Comparison of ENCODE assay signal across 8 cellular contexts in the genomic region with DNA sequence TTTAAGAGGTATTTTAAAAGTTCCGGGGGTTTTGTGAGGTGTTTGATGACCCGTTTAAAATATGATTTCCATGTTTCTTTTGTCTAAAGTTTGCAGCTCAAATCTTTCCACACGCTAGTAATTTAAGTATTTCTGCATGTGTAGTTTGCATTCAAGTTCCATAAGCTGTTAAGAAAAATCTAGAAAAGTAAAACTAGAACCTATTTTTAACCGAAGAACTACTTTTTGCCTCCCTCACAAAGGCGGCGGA. TPM values are rescaled to one million over a fixed set of nuclear protein-coding genes. Genes with fewer than 3 reads are reported as not detected.
DNase-seq lines count a peak whose midpoint lies in the region; ATAC-seq and TF ChIP-seq lines count a peak whose summit lies in the region.

No MANE protein-coding gene starts in this region.

- no peak for TF ChIP-seq POLR2A in heart left ventricle (IDR thresholded peaks at IDR 0.05)
- TF ChIP-seq POLR2A in vagina (IDR thresholded peaks at IDR 0.05) = no peak

- intact Hi-C loops in heart left ventricle (cut with DNase I) = loop anchor here in 4 of 10 donors (2.0 to 5.0 kb wide), 3 partner anchors 20 to 76 kb away; partner anchors contain the start of gene NEAT1 (in 3 of the 4)
- intact Hi-C loops in left cardiac atrium (cut with DNase I) = no loop called here
- intact Hi-C loops in vagina (cut with DNase I) = loop anchor here (2.0 kb wide), 1 partner anchor 76 kb away; the partner anchor contains the start of gene NEAT1

- H3K9me3 ChIP-seq in heart left ventricle (no peaks in the 10 kb centered on the region), mesodermal cell (ENCODE audit: control insufficient read depth, low read length) (no peaks in the 10 kb centered on the region), vagina (no peaks in the 10 kb centered on the region)

- 0 to 1% (median 1%) methylated on average over 6 of the region's 6 CpGs for WGBS in heart left ventricle, 4 donors
- 0% methylated on average over 3 of the region's 6 CpGs for WGBS in mesodermal cell (ENCODE audit: insufficient coverage in 2 of 2), 2 experiments

- H3K4me3 ChIP-seq in heart left ventricle (peak overlapping the region; percentile 52 to 90 (median 81)), mesodermal cell (ENCODE audit: extremely low read depth, insufficient read depth, low read length, poor library complexity, severe bottlenecking) (peak overlapping the region; percentile 94), vagina (peak overlapping the region; percentile 77 to 83)

- TF ChIP-seq CTCF in heart left ventricle (IDR thresholded peaks at IDR 0.05) = no peak
- TF ChIP-seq CTCF in vagina (IDR thresholded peaks at IDR 0.05) = peak in 1 of 3 experiments; percentile 1

- H3K27me3 ChIP-seq in heart left ventricle (no peaks in the 10 kb centered on the region), vagina (no peaks in the 10 kb centered on the region)

- H3K27ac ChIP-seq in heart left ventricle (peak overlapping the region; percentile 90 to 100 (median 99)), cingulate gyrus (ENCODE audit: low read depth, low read length) (peak overlapping the region; percentile 100), mesodermal cell (ENCODE audit: low read depth, low read length, severe bottlenecking) (peak overlapping the region; percentile 100), vagina (peak overlapping the region; percentile 100)

- peaks cover 7 to 40% (median 34%) of the 10 kb centered on the region in 12 donors for H3K4me1 ChIP-seq in heart left ventricle
- peaks cover 30% of the 10 kb centered on the region for H3K4me1 ChIP-seq in mesodermal cell (ENCODE audit: control insufficient read depth, insufficient read depth, low read length, poor library complexity, severe bottlenecking)
- peaks cover 33% of the 10 kb centered on the region for H3K4me1 ChIP-seq in vagina

- H3K36me3 ChIP-seq in heart left ventricle (peaks cover 9 to 36% (median 25%) of the 10 kb centered on the region in 9 donors), mesodermal cell (ENCODE audit: control insufficient read depth, insufficient read depth, low read length) (peaks cover 36% of the 10 kb centered on the region), vagina (peaks cover 19 to 28% of the 10 kb centered on the region in 2 donors)

- no peak for ATAC-seq in heart left ventricle
- no peak for ATAC-seq in left cardiac atrium
- no peak for ATAC-seq in GM18873 (IDR thresholded peaks at IDR 0.05; ENCODE audit: low FRiP score, unreplicated experiment)

- DNase-seq in heart left ventricle = no peak
- no peak for DNase-seq in left cardiac atrium
- DNase-seq in vagina (ENCODE audit: extremely low spot score in 2 of 2) = no peak
- DNase-seq in EL = no peak
- no peak for DNase-seq in NCI-H226

RNA-seq across cellular contexts. Expression of gene MALAT1, which starts 0.2 kb away (rescaled TPM):
- total RNA-seq in heart left ventricle (1,000 to 10,000 TPM; 1,047 to 9,662 (median 6,606) TPM), left cardiac atrium (1,000 to 10,000 TPM; 4,098 to 7,342 TPM), vagina (16,459 TPM)
- polyA plus RNA-seq in heart left ventricle = 1,000 to 10,000 TPM; 1,168 to 4,497 TPM
- 1,431 TPM for polyA plus RNA-seq in mesodermal cell (2013, experiment 1 of 2)
- polyA plus RNA-seq in mesodermal cell (2013, experiment 2 of 2) = 2,018 TPM

RNA-seq across cellular contexts. Expression of gene SCYL1, which starts 26.2 kb away (rescaled TPM):
- total RNA-seq in heart left ventricle (100 to 1,000 TPM in 1 of 9 donors, 10 to 100 TPM in 8; 51.6 to 135 (median 62.2) TPM), left cardiac atrium (10 to 100 TPM; 51.5 to 67.3 TPM), vagina (77.3 TPM)
- 10 to 100 TPM; 86.6 to 90.2 TPM for polyA plus RNA-seq in heart left ventricle
- polyA plus RNA-seq in mesodermal cell (2013, experiment 1 of 2) = 102 TPM
- 89.8 TPM for polyA plus RNA-seq in mesodermal cell (2013, experiment 2 of 2)

RNA-seq across cellular contexts. Expression of gene LTBP3, which starts 59.5 kb away (rescaled TPM):
- total RNA-seq in heart left ventricle (100 to 1,000 TPM in 1 of 9 donors, 10 to 100 TPM in 8; 51.4 to 125 (median 88.9) TPM), left cardiac atrium (10 to 100 TPM; 85.6 to 96.2 TPM), vagina (246 TPM)
- 10 to 100 TPM; 26.3 to 36.3 TPM for polyA plus RNA-seq in heart left ventricle
- polyA plus RNA-seq in mesodermal cell (2013, experiment 1 of 2) = 24.9 TPM
- 23.5 TPM for polyA plus RNA-seq in mesodermal cell (2013, experiment 2 of 2)
